In the genomic region with DNA sequence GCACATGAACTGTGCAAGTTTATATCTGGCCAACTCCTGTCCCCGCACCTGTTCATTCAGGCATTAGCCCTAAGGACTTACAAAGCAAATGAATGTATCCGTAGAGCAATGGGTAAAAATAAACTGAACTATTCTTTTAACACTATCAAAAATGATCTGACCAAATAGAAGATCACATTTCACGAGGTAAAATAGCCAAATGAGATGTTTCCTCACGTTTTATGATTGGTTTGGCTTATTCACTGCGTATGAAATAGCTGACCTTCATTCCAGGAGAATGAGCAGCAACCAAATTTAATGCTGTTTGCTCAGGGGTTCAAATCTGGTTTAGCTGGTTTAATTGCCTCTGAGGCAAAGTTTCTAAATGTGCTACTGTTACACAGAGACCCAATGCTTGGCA, we compare ENCODE assay signal across 1 cellular context.
TF ChIP-seq lines count a peak whose summit lies in the region.

No MANE protein-coding gene starts in this region.

TF ChIP-seq in HEK293, 187 proteins besides CTCF, POLR2A, EP300 and RAD21 (continued from another document and continues in another):
- TF ChIP-seq, protein P1, sequence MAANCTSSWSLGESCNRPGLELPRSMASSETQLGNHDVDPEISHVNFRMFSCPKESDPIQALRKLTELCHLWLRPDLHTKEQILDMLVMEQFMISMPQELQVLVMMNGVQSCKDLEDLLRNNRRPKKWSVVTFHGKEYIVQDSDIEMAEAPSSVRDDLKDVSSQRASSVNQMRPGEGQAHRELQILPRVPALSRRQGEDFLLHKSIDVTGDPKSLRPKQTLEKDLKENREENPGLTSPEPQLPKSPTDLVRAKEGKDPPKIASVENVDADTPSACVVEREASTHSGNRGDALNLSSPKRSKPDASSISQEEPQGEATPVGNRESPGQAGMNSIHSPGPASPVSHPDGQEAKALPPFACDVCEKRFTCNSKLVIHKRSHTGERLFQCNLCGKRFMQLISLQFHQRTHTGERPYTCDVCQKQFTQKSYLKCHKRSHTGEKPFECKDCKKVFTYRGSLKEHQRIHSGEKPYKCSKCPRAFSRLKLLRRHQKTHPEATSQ (tag by site-specific recombination; IDR thresholded peaks at IDR 0.05), result no peak
- TF ChIP-seq ZNF549 (tag by site-specific recombination; IDR thresholded peaks at IDR 0.05) (no peak), GLIS1 (tag by site-specific recombination; IDR thresholded peaks at IDR 0.05) (no peak), ZXDB (tag by site-specific recombination; IDR thresholded peaks at IDR 0.05) (peak; percentile 53; the same call in 1 of the 2 replicates), SCRT2 (tag by site-specific recombination; IDR thresholded peaks at IDR 0.05) (no peak; the same call in 1 of the 2 replicates), ZNF404 (tag by site-specific recombination; IDR thresholded peaks at IDR 0.05) (no peak), IKZF3 (tag by site-specific recombination; IDR thresholded peaks at IDR 0.05) (peak; percentile 45; the same call in 1 of the 2 replicates), ZNF239 (tag by site-specific recombination; IDR thresholded peaks at IDR 0.05) (no peak), OVOL3 (tag by site-specific recombination; IDR thresholded peaks at IDR 0.05) (0 out of 2 replicates have a peak, but pooled peaks have one; percentile 52), PRDM1 (tag by site-specific recombination; IDR thresholded peaks at IDR 0.05) (no peak), ZNF16 (tag by site-specific recombination; IDR thresholded peaks at IDR 0.05; ENCODE audit: low read depth) (no peak), ZNF202 (tag by site-specific recombination; IDR thresholded peaks at IDR 0.05; ENCODE audit: borderline replicate concordance) (no peak), ZNF366 (tag by site-specific recombination; conservative IDR thresholded peaks at IDR 0.05) (no peak), KLF16 (tag by site-specific recombination; IDR thresholded peaks at IDR 0.05) (no peak), ZNF610 (tag by site-specific recombination; IDR thresholded peaks at IDR 0.05; ENCODE audit: borderline replicate concordance) (no peak), SP7 (tag by site-specific recombination; IDR thresholded peaks at IDR 0.05) (no peak), ZBTB8A (tag by site-specific recombination; IDR thresholded peaks at IDR 0.05) (peak; percentile 28; the same call in 1 of the 2 replicates), ZNF529 (tag by site-specific recombination; IDR thresholded peaks at IDR 0.05; ENCODE audit: insufficient replicate concordance) (no peak), OSR2 (tag by site-specific recombination; IDR thresholded peaks at IDR 0.05) (peak; percentile 78), GFI1B (tag by site-specific recombination; IDR thresholded peaks at IDR 0.05) (peak; percentile 29; the same call in 1 of the 2 replicates), ZNF341 (tag by site-specific recombination; IDR thresholded peaks at IDR 0.05; ENCODE audit: low read depth) (no peak), ZNF223 (tag by site-specific recombination; IDR thresholded peaks at IDR 0.05) (no peak), ZNF302 (tag by site-specific recombination; IDR thresholded peaks at IDR 0.05; ENCODE audit: low read depth) (no peak)
- TF ChIP-seq, protein P2, sequence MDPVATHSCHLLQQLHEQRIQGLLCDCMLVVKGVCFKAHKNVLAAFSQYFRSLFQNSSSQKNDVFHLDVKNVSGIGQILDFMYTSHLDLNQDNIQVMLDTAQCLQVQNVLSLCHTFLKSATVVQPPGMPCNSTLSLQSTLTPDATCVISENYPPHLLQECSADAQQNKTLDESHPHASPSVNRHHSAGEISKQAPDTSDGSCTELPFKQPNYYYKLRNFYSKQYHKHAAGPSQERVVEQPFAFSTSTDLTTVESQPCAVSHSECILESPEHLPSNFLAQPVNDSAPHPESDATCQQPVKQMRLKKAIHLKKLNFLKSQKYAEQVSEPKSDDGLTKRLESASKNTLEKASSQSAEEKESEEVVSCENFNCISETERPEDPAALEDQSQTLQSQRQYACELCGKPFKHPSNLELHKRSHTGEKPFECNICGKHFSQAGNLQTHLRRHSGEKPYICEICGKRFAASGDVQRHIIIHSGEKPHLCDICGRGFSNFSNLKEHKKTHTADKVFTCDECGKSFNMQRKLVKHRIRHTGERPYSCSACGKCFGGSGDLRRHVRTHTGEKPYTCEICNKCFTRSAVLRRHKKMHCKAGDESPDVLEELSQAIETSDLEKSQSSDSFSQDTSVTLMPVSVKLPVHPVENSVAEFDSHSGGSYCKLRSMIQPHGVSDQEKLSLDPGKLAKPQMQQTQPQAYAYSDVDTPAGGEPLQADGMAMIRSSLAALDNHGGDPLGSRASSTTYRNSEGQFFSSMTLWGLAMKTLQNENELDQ (tag by site-specific recombination; IDR thresholded peaks at IDR 0.05; ENCODE audit: low read depth), result no peak
- TF ChIP-seq, protein P3, sequence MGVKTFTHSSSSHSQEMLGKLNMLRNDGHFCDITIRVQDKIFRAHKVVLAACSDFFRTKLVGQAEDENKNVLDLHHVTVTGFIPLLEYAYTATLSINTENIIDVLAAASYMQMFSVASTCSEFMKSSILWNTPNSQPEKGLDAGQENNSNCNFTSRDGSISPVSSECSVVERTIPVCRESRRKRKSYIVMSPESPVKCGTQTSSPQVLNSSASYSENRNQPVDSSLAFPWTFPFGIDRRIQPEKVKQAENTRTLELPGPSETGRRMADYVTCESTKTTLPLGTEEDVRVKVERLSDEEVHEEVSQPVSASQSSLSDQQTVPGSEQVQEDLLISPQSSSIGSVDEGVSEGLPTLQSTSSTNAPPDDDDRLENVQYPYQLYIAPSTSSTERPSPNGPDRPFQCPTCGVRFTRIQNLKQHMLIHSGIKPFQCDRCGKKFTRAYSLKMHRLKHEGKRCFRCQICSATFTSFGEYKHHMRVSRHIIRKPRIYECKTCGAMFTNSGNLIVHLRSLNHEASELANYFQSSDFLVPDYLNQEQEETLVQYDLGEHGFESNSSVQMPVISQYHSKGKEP (tag by site-specific recombination; IDR thresholded peaks at IDR 0.05), result 0 out of 2 replicates have a peak, but pooled peaks have one; percentile 21
- TF ChIP-seq, protein P4, sequence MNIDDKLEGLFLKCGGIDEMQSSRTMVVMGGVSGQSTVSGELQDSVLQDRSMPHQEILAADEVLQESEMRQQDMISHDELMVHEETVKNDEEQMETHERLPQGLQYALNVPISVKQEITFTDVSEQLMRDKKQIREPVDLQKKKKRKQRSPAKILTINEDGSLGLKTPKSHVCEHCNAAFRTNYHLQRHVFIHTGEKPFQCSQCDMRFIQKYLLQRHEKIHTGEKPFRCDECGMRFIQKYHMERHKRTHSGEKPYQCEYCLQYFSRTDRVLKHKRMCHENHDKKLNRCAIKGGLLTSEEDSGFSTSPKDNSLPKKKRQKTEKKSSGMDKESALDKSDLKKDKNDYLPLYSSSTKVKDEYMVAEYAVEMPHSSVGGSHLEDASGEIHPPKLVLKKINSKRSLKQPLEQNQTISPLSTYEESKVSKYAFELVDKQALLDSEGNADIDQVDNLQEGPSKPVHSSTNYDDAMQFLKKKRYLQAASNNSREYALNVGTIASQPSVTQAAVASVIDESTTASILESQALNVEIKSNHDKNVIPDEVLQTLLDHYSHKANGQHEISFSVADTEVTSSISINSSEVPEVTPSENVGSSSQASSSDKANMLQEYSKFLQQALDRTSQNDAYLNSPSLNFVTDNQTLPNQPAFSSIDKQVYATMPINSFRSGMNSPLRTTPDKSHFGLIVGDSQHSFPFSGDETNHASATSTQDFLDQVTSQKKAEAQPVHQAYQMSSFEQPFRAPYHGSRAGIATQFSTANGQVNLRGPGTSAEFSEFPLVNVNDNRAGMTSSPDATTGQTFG (tag by site-specific recombination; IDR thresholded peaks at IDR 0.05; ENCODE audit: borderline replicate concordance), result no peak
- TF ChIP-seq, protein P5, sequence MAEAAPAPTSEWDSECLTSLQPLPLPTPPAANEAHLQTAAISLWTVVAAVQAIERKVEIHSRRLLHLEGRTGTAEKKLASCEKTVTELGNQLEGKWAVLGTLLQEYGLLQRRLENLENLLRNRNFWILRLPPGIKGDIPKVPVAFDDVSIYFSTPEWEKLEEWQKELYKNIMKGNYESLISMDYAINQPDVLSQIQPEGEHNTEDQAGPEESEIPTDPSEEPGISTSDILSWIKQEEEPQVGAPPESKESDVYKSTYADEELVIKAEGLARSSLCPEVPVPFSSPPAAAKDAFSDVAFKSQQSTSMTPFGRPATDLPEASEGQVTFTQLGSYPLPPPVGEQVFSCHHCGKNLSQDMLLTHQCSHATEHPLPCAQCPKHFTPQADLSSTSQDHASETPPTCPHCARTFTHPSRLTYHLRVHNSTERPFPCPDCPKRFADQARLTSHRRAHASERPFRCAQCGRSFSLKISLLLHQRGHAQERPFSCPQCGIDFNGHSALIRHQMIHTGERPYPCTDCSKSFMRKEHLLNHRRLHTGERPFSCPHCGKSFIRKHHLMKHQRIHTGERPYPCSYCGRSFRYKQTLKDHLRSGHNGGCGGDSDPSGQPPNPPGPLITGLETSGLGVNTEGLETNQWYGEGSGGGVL (tag by site-specific recombination; IDR thresholded peaks at IDR 0.05), result no peak
- TF ChIP-seq, protein P6, sequence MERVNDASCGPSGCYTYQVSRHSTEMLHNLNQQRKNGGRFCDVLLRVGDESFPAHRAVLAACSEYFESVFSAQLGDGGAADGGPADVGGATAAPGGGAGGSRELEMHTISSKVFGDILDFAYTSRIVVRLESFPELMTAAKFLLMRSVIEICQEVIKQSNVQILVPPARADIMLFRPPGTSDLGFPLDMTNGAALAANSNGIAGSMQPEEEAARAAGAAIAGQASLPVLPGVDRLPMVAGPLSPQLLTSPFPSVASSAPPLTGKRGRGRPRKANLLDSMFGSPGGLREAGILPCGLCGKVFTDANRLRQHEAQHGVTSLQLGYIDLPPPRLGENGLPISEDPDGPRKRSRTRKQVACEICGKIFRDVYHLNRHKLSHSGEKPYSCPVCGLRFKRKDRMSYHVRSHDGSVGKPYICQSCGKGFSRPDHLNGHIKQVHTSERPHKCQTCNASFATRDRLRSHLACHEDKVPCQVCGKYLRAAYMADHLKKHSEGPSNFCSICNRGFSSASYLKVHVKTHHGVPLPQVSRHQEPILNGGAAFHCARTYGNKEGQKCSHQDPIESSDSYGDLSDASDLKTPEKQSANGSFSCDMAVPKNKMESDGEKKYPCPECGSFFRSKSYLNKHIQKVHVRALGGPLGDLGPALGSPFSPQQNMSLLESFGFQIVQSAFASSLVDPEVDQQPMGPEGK (tag by site-specific recombination; IDR thresholded peaks at IDR 0.05), result no peak
- TF ChIP-seq, protein P7, sequence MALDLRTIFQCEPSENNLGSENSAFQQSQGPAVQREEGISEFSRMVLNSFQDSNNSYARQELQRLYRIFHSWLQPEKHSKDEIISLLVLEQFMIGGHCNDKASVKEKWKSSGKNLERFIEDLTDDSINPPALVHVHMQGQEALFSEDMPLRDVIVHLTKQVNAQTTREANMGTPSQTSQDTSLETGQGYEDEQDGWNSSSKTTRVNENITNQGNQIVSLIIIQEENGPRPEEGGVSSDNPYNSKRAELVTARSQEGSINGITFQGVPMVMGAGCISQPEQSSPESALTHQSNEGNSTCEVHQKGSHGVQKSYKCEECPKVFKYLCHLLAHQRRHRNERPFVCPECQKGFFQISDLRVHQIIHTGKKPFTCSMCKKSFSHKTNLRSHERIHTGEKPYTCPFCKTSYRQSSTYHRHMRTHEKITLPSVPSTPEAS (tag by site-specific recombination; IDR thresholded peaks at IDR 0.05), result no peak
- TF ChIP-seq, protein P8, sequence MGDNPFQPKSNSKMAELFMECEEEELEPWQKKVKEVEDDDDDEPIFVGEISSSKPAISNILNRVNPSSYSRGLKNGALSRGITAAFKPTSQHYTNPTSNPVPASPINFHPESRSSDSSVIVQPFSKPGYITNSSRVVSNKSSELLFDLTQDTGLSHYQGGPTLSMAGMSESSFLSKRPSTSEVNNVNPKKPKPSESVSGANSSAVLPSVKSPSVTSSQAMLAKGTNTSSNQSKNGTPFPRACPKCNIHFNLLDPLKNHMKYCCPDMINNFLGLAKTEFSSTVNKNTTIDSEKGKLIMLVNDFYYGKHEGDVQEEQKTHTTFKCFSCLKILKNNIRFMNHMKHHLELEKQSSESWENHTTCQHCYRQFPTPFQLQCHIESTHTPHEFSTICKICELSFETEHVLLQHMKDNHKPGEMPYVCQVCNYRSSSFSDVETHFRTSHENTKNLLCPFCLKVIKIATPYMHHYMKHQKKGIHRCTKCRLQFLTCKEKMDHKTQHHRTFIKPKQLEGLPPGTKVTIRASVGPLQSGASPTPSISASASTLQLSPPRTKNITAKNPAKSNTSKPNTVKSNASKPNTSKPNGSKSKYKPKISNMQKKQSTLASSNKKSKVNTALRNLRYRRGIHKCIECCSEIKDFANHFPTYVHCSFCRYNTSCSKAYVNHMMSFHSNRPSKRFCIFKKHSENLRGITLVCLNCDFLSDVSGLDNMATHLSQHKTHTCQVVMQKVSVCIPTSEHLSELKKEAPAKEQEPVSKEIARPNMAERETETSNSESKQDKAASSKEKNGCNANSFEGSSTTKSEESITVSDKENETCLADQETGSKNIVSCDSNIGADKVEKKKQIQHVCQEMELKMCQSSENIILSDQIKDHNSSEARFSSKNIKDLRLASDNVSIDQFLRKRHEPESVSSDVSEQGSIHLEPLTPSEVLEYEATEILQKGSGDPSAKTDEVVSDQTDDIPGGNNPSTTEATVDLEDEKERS (tag by site-specific recombination; IDR thresholded peaks at IDR 0.05), result no peak
- TF ChIP-seq, protein P9, sequence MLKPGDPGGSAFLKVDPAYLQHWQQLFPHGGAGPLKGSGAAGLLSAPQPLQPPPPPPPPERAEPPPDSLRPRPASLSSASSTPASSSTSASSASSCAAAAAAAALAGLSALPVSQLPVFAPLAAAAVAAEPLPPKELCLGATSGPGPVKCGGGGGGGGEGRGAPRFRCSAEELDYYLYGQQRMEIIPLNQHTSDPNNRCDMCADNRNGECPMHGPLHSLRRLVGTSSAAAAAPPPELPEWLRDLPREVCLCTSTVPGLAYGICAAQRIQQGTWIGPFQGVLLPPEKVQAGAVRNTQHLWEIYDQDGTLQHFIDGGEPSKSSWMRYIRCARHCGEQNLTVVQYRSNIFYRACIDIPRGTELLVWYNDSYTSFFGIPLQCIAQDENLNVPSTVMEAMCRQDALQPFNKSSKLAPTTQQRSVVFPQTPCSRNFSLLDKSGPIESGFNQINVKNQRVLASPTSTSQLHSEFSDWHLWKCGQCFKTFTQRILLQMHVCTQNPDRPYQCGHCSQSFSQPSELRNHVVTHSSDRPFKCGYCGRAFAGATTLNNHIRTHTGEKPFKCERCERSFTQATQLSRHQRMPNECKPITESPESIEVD (tag by site-specific recombination; IDR thresholded peaks at IDR 0.05), result peak; percentile 80
- TF ChIP-seq, protein P10, sequence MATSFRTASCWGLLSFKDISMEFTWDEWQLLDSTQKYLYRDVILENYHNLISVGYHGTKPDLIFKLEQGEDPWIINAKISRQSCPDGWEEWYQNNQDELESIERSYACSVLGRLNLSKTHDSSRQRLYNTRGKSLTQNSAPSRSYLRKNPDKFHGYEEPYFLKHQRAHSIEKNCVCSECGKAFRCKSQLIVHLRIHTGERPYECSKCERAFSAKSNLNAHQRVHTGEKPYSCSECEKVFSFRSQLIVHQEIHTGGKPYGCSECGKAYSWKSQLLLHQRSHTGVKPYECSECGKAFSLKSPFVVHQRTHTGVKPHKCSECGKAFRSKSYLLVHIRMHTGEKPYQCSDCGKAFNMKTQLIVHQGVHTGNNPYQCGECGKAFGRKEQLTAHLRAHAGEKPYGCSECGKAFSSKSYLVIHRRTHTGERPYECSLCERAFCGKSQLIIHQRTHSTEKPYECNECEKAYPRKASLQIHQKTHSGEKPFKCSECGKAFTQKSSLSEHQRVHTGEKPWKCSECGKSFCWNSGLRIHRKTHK (tag by site-specific recombination; IDR thresholded peaks at IDR 0.05), result no peak
